In genomic region chr1:220528049-220528678, GRCh38 we compare ENCODE assay signal across 8 cellular contexts. TPM values are rescaled to one million over a fixed set of nuclear protein-coding genes. Genes with fewer than 3 reads are reported as not detected.
DNase-seq lines count a peak whose midpoint lies in the region; ATAC-seq and TF ChIP-seq lines count a peak whose summit lies in the region.

TSS of gene MARK1 (plus strand) at chr1:220528136. CDS start at chr1:220528823, 687 bp downstream.

- H3K27ac Mint-ChIP-seq in T-helper 1 cell treated with Interleukin-12 subunit alpha and Interleukin-12 subunit beta and Interleukin-4 antibody, amounts not matched to agents 30 μg/mL and 1 μg/mL, for 36 hours, result peak within 1 kb of the TSS; percentile 2
- peak within 1 kb of the TSS; percentile 82 for H3K27ac Mint-ChIP-seq in endodermal cell
- H3K27ac Mint-ChIP-seq in memory B cell, result peak within 1 kb of the TSS; percentile 74

- H3K36me3 Mint-ChIP-seq in T-helper 1 cell treated with Interleukin-12 subunit alpha and Interleukin-12 subunit beta and Interleukin-4 antibody, amounts not matched to agents 30 μg/mL and 1 μg/mL, for 36 hours (ENCODE audit: low read depth), result no peaks in the 10 kb centered on the region
- H3K36me3 Mint-ChIP-seq in endodermal cell (ENCODE audit: low read depth) (no peaks in the 10 kb centered on the region), memory B cell (no peaks in the 10 kb centered on the region)

- peaks cover 8% of the 10 kb centered on the region; the same call in 1 of the 2 replicates for H3K27me3 ChIP-seq in HUES64 (ENCODE audit: insufficient read depth, low read length)
- peaks cover 10% of the 10 kb centered on the region for H3K27me3 ChIP-seq in endodermal cell (ENCODE audit: control insufficient read depth, insufficient read depth, low read length, poor library complexity, severe bottlenecking)
- H3K27me3 ChIP-seq in thoracic aorta (replicated peaks; ENCODE audit: insufficient read depth), result no peaks in the 10 kb centered on the region

- ATAC-seq in GM21360 (IDR thresholded peaks at IDR 0.05; ENCODE audit: unreplicated experiment) (peak; percentile 56), memory B cell (ENCODE audit: low read depth) (peak; percentile 70), thoracic aorta (ENCODE audit: insufficient number of reproducible peaks, low FRiP score, low read depth) (peak; percentile 62)

- TF ChIP-seq CTCF in endodermal cell (conservative IDR thresholded peaks at IDR 0.05) (no peak), thoracic aorta (IDR thresholded peaks at IDR 0.05) (no peak)

- under 1% methylated on average over 87 of the region's 87 CpGs for WGBS in HUES64
- 0% methylated on average over 2 to 87 of the region's 87 CpGs for WGBS in endodermal cell (ENCODE audit: insufficient coverage in 1 of 2, insufficient read length in 1 of 2), 2 experiments

- no peaks in the 10 kb centered on the region for H3K36me3 ChIP-seq in HUES64 (ENCODE audit: insufficient read depth, low read length)
- H3K36me3 ChIP-seq in endodermal cell (ENCODE audit: control insufficient read depth, insufficient read depth, low read length), result no peaks in the 10 kb centered on the region
- H3K36me3 ChIP-seq in thoracic aorta, result no peaks in the 10 kb centered on the region

- H3K27me3 Mint-ChIP-seq in T-helper 1 cell treated with Interleukin-12 subunit alpha and Interleukin-12 subunit beta and Interleukin-4 antibody, amounts not matched to agents 30 μg/mL and 1 μg/mL, for 36 hours (ENCODE audit: low read depth), result peaks cover 65% of the 10 kb centered on the region
- H3K27me3 Mint-ChIP-seq in endodermal cell (ENCODE audit: insufficient read depth), result peaks cover 9% of the 10 kb centered on the region
- H3K27me3 Mint-ChIP-seq in memory B cell, result peaks cover 17% of the 10 kb centered on the region

- H3K9me3 Mint-ChIP-seq in T-helper 1 cell treated with Interleukin-12 subunit alpha and Interleukin-12 subunit beta and Interleukin-4 antibody, amounts not matched to agents 30 μg/mL and 1 μg/mL, for 36 hours, result no peaks in the 10 kb centered on the region
- H3K9me3 Mint-ChIP-seq in endodermal cell (no peaks in the 10 kb centered on the region), memory B cell (no peaks in the 10 kb centered on the region)

- H3K4me1 ChIP-seq in HUES64 (ENCODE audit: insufficient read depth, low read length) (peaks cover 21% of the 10 kb centered on the region), endodermal cell (ENCODE audit: control insufficient read depth, insufficient read depth, low read length) (no peaks in the 10 kb centered on the region), thoracic aorta (ENCODE audit: control insufficient read depth in 1 of 2, low read depth in 2 of 2) (peaks cover 6 to 19% of the 10 kb centered on the region in 2 donors)

- peak; percentile 86 for DNase-seq in Daoy (ENCODE audit: low read depth)
- peak; percentile 86 for DNase-seq in endodermal cell
- peak; percentile 35 to 40 for DNase-seq in memory B cell (ENCODE audit: low spot score in 2 of 2)
- DNase-seq in thoracic aorta (ENCODE audit: low spot score), result no peak
- no peak for DNase-seq in NCI-H1048 (lab: John Stamatoyannopoulos, UW)

- H3K9me3 ChIP-seq in HUES64 (ENCODE audit: insufficient read depth, low read depth, low read length) (no peaks in the 10 kb centered on the region), endodermal cell (ENCODE audit: control insufficient read depth, low read length) (no peaks in the 10 kb centered on the region), thoracic aorta (no peaks in the 10 kb centered on the region)

- H3K4me3 ChIP-seq in HUES64 (ENCODE audit: low read length) (peak within 1 kb of the TSS; percentile 98), endodermal cell (ENCODE audit: low read length) (peak within 1 kb of the TSS; percentile 92), thoracic aorta (peak within 1 kb of the TSS; percentile 85)

- H3K9ac ChIP-seq in HUES64 (ENCODE audit: low read depth, low read length), result peak within 1 kb of the TSS; percentile 94
- H3K9ac ChIP-seq in endodermal cell (ENCODE audit: extremely low read depth, low read length, poor library complexity, severe bottlenecking), result peak within 1 kb of the TSS; percentile 59

- peaks cover 13% of the 10 kb centered on the region for H3K4me1 Mint-ChIP-seq in T-helper 1 cell treated with Interleukin-12 subunit alpha and Interleukin-12 subunit beta and Interleukin-4 antibody, amounts not matched to agents 30 μg/mL and 1 μg/mL, for 36 hours (ENCODE audit: low read depth)
- H3K4me1 Mint-ChIP-seq in endodermal cell (peaks cover 14% of the 10 kb centered on the region), memory B cell (peaks cover 14% of the 10 kb centered on the region)

- peak within 1 kb of the TSS; percentile 83 for H3K4me3 Mint-ChIP-seq in T-helper 1 cell treated with Interleukin-12 subunit alpha and Interleukin-12 subunit beta and Interleukin-4 antibody, amounts not matched to agents 30 μg/mL and 1 μg/mL, for 36 hours
- H3K4me3 Mint-ChIP-seq in endodermal cell, result peak within 1 kb of the TSS; percentile 73
- H3K4me3 Mint-ChIP-seq in memory B cell, result peak within 1 kb of the TSS; percentile 93

- H3K27ac ChIP-seq in HUES64 (ENCODE audit: low read depth, low read length) (peak within 1 kb of the TSS; percentile 70), endodermal cell (ENCODE audit: low read depth, low read length) (peak within 1 kb of the TSS; percentile 47), thoracic aorta (peak within 1 kb of the TSS; percentile 88 to 92)

RNA-seq across cellular contexts. Expression of gene MARK1, which starts in this region (rescaled TPM):
- 6.6 and 8.8 TPM in 2 replicates for total RNA-seq in Daoy (2014; rRNA removed; shearing (Covaris generic))
- 10.2 TPM for polyA plus RNA-seq in HUES64 (2013, experiment 1 of 2)
- 13.4 TPM for polyA plus RNA-seq in HUES64 (2013, experiment 2 of 2)
- total RNA-seq in endodermal cell, result 10 to 100 TPM in 1 of 2 donors, 1 to 10 TPM in 1; 8.8 to 12.6 TPM
- 16.8 TPM for polyA plus RNA-seq in endodermal cell (2013, experiment 1 of 2)
- polyA plus RNA-seq in endodermal cell (2013, experiment 2 of 2), result 13.6 TPM
- total RNA-seq in thoracic aorta, result 10 to 100 TPM; 11.9 to 12.3 TPM

Comparison
In these comparisons a context has a peak if more than half of its experiments do, and no peak if none do; other contexts are left out.
1. DNase-seq: peak in Daoy (single experiment), endodermal cell (single experiment) and memory B cell (2 of 2); none in thoracic aorta (single experiment) and NCI-H1048 (single experiment).
2. H3K27ac Mint-ChIP-seq: peak in every context shown above with its lines; median percentile 82 in endodermal cell; 74 in memory B cell; 2 in T-helper 1 cell treated with Interleukin-12 subunit alpha and Interleukin-12 subunit beta and Interleukin-4 antibody, amounts not matched to agents 30 μg/mL and 1 μg/mL, for 36 hours.
3. Peak in every context shown above with its lines, with median percentiles within 50 percentile points of each other: ATAC-seq, H3K27ac ChIP-seq, H3K4me3 ChIP-seq and H3K4me3 Mint-ChIP-seq.